Comparison of ENCODE assay signal across 31 cellular contexts in genomic region chr1:24163999-24164398, GRCh38. TPM values are rescaled to one million over a fixed set of nuclear protein-coding genes. Genes with fewer than 3 reads are reported as not detected.
"Had no signal": no experiment of that assay in that cellular context is flagged by ENCODE, and none has a peak within 500 bp of the region (broad histone marks: within the 10 kb centered on the region; RNA-seq: fewer than 3 reads in every experiment).

No MANE protein-coding gene starts in this region.

- H3K27me3 ChIP-seq: ascending aorta, cardiac muscle cell had no signal

- DNase-seq: activated B cell treated with CpG ODN at 0.5 μM for 24 hours; activated CD4-positive, alpha-beta memory T cell treated with anti-CD3 and anti-CD28 coated beads, Interleukin-2, amount 10 ng/mL, durations not matched to agents 7 days and 5 days; activated CD4-positive, alpha-beta T cell treated with anti-CD3 and anti-CD28 coated beads for 48 hours; activated CD4-positive, alpha-beta T cell treated with anti-CD3 and anti-CD28 coated beads, Interleukin-2, amount 10 ng/mL, durations not matched to agents 7 days and 5 days; activated CD4-positive, alpha-beta T cell treated with anti-CD3 and anti-CD28 coated beads, Interleukin-2, amount 50 U/mL, for 48 hours; activated CD4-positive, CD25-positive, alpha-beta regulatory T cell treated with anti-CD3 and anti-CD28 coated beads, Interleukin-2, amount 50 U/mL, for 72 hours; activated CD8-positive, alpha-beta memory T cell treated with anti-CD3 and anti-CD28 coated beads for 24 hours; activated CD8-positive, alpha-beta memory T cell treated with anti-CD3 and anti-CD28 coated beads, Interleukin-2, amount 10 ng/mL, durations not matched to agents 7 days and 5 days; activated CD8-positive, alpha-beta memory T cell treated with anti-CD3 and anti-CD28 coated beads, Interleukin-2, amount 50 U/mL, for 48 hours; activated CD8-positive, alpha-beta T cell treated with anti-CD3 and anti-CD28 coated beads, Interleukin-2, amount 10 ng/mL, durations not matched to agents 7 days and 5 days; activated gamma-delta T cell; activated naive CD4-positive, alpha-beta T cell treated with anti-CD3 and anti-CD28 coated beads, Interleukin-2, amount 10 ng/mL, durations not matched to agents 7 days and 5 days; activated naive CD4-positive, alpha-beta T cell treated with Interleukin-2 at 50 U/mL for 16 hours; activated naive CD8-positive, alpha-beta T cell treated with anti-CD3 and anti-CD28 coated beads, Interleukin-2, amount 10 ng/mL, durations not matched to agents 7 days and 5 days; activated naive CD8-positive, alpha-beta T cell treated with anti-CD3 and anti-CD28 coated beads, Interleukin-2, amount 50 U/mL, for 24 hours; activated T-cell treated with anti-CD3 and anti-CD28 coated beads, Interleukin-2, amount 50 U/mL, for 24 hours; activated T-cell treated with anti-CD3 and anti-CD28 coated beads, Interleukin-2, amount 50 U/mL, for 48 hours; amygdala; anterior cingulate cortex; caudate nucleus; cerebellar nuclear complex; T-helper 1 cell; T-helper 2 cell; T-helper 9 cell had no signal

- FAIRE-seq: bronchial epithelial cell, TTC549 had no signal

- H3K27ac ChIP-seq: ascending aorta, cardiac muscle cell, VCaP had no signal

- ATAC-seq: activated CD8-positive, alpha-beta memory T cell treated with anti-CD3 and anti-CD28 coated beads, Interleukin-2, amount 10 ng/mL, durations not matched to agents 7 days and 5 days; activated CD8-positive, alpha-beta T cell treated with anti-CD3 and anti-CD28 coated beads, Interleukin-2, amount 10 ng/mL, durations not matched to agents 7 days and 5 days; activated naive CD8-positive, alpha-beta T cell treated with anti-CD3 and anti-CD28 coated beads, Interleukin-2, amount 50 U/mL, for 24 hours had no signal

- H3K9me3 ChIP-seq: ascending aorta had no signal

- H3K36me3 ChIP-seq: ascending aorta, cardiac muscle cell had no signal

- H3K4me1 ChIP-seq: ascending aorta had no signal

- H3K4me3 ChIP-seq: ascending aorta, cardiac muscle cell had no signal

RNA-seq across cellular contexts. Expression of gene IL22RA1, which starts 21.1 kb away (rescaled TPM):
- total RNA-seq: activated CD4-positive, alpha-beta memory T cell treated with anti-CD3 and anti-CD28 coated beads, Interleukin-2, amount 10 ng/mL, durations not matched to agents 7 days and 5 days; activated CD4-positive, alpha-beta T cell treated with anti-CD3 and anti-CD28 coated beads, Interleukin-2, amount 10 ng/mL, durations not matched to agents 7 days and 5 days; activated CD8-positive, alpha-beta T cell treated with anti-CD3 and anti-CD28 coated beads, Interleukin-2, amount 10 ng/mL, durations not matched to agents 7 days and 5 days; activated T-helper 2 cell treated with anti-CD3 and anti-CD28 coated beads, Interferon-gamma antibody, Interleukin-2, Interleukin-4, amounts not matched to agents 10 μg/mL and 5 μg/mL and 100 μg/mL, durations not matched to agents 14 hours and 24 hours and 36 hours; ascending aorta; cardiac muscle cell; chondrocyte had no signal
- polyA plus RNA-seq: cardiac muscle cell had no signal

RNA-seq across cellular contexts. Expression of gene MYOM3, which starts 52.1 kb away (rescaled TPM):
- total RNA-seq: activated B cell treated with CpG ODN at 0.5 μM for 24 hours; activated CD4-positive, alpha-beta memory T cell treated with anti-CD3 and anti-CD28 coated beads, Interleukin-2, amount 10 ng/mL, durations not matched to agents 7 days and 5 days; activated CD4-positive, alpha-beta T cell treated with anti-CD3 and anti-CD28 coated beads, Interleukin-2, amount 10 ng/mL, durations not matched to agents 7 days and 5 days; activated CD8-positive, alpha-beta memory T cell treated with anti-CD3 and anti-CD28 coated beads, Interleukin-2, amount 10 ng/mL, durations not matched to agents 7 days and 5 days; activated CD8-positive, alpha-beta T cell treated with anti-CD3 and anti-CD28 coated beads, Interleukin-2, amount 10 ng/mL, durations not matched to agents 7 days and 5 days; activated naive CD8-positive, alpha-beta T cell treated with anti-CD3 and anti-CD28 coated beads, Interleukin-2, amount 10 ng/mL, durations not matched to agents 7 days and 5 days; activated T-helper 2 cell treated with anti-CD3 and anti-CD28 coated beads, Interferon-gamma antibody, Interleukin-2, Interleukin-4, amounts not matched to agents 10 μg/mL and 5 μg/mL and 100 μg/mL, durations not matched to agents 14 hours and 24 hours and 36 hours had no signal
- polyA plus RNA-seq: cardiac muscle cell had no signal
